8 cellular contexts compared by ENCODE assay signal in genomic region chr3:10164546-10165393, GRCh38. TPM values are rescaled to one million over a fixed set of nuclear protein-coding genes. Genes with fewer than 3 reads are reported as not detected.
A peak's percentile ranks its signal among the peaks of the same experiment; 100 is the strongest.
DNase-seq lines count a peak whose midpoint lies in the region; ATAC-seq, FAIRE-seq and TF ChIP-seq lines count a peak whose summit lies in the region.

TSS of gene IRAK2 (plus strand) at chr3:10164919. CDS start at chr3:10164955, 36 bp downstream.

- peak; percentile 62 for TF ChIP-seq CTCF in SK-N-SH (IDR thresholded peaks at IDR 0.05)
- peak; percentile 64 for TF ChIP-seq CTCF in cardiac muscle cell (IDR thresholded peaks at IDR 0.05; ENCODE audit: low read depth, low read length)
- peak; percentile 92 to 98 (median 97) for TF ChIP-seq CTCF in pancreas (IDR thresholded peaks at IDR 0.05)
- TF ChIP-seq CTCF in transverse colon (IDR thresholded peaks at IDR 0.05): peak; percentile 67 to 99 (median 98)

- H3K36me3 ChIP-seq in SK-N-SH (replicated peaks in 1 of 2; ENCODE audit: control insufficient read depth in 1 of 2, insufficient read depth in 2 of 2, low read length in 1 of 2) (peaks cover 0 to 20% of the 10 kb centered on the region in 2 experiments), cardiac muscle cell (no peaks in the 10 kb centered on the region), pancreas (no peaks in the 10 kb centered on the region), transverse colon (no peaks in the 10 kb centered on the region)

- H3K36me3 Mint-ChIP-seq in activated naive CD8-positive, alpha-beta T cell treated with anti-CD3 and anti-CD28 coated beads, Interleukin-2, amount 10 ng/mL, durations not matched to agents 7 days and 5 days: peaks cover 6% of the 10 kb centered on the region

- H3K27ac ChIP-seq in SK-N-SH (ENCODE audit: low read depth in 2 of 2, low read length in 1 of 2) (peak within 1 kb of the TSS in 1 of 2 experiments; percentile 46; a peak in 1 of 4 replicates), cardiac muscle cell (no peak within 1 kb of the TSS), pancreas (peak within 1 kb of the TSS in 3 of 4 donors; percentile 46 to 51 (median 50)), transverse colon (peak within 1 kb of the TSS; percentile 68 to 76 (median 70))

- peak within 1 kb of the TSS; percentile 85 for H3K4me2 ChIP-seq in SK-N-SH

- intact Hi-C loops in pancreas (cut with DNase I) (no loop called here), transverse colon (cut with DNase I; ENCODE audit: low total_unique reads) (loop anchor here (10.0 kb wide), 1 partner anchor 60 kb away; no protein-coding TSS in a partner anchor)

- H3K9ac ChIP-seq in SK-N-SH: peak within 1 kb of the TSS; percentile 85

- H3K27ac Mint-ChIP-seq in activated naive CD8-positive, alpha-beta T cell treated with anti-CD3 and anti-CD28 coated beads, Interleukin-2, amount 10 ng/mL, durations not matched to agents 7 days and 5 days: no peak within 1 kb of the TSS

- H3K4me3 ChIP-seq in SK-N-SH (ENCODE audit: low read depth in 2 of 2, low read length in 1 of 2): peak within 1 kb of the TSS; percentile 70 to 98
- H3K4me3 ChIP-seq in cardiac muscle cell: peak within 1 kb of the TSS; percentile 52
- peak within 1 kb of the TSS; percentile 70 to 98 (median 80) for H3K4me3 ChIP-seq in pancreas
- peak within 1 kb of the TSS; percentile 55 to 84 (median 81) for H3K4me3 ChIP-seq in transverse colon

- H3K27me3 ChIP-seq in SK-N-SH (ENCODE audit: insufficient read depth) (no peaks in the 10 kb centered on the region), cardiac muscle cell (no peaks in the 10 kb centered on the region), pancreas (no peaks in the 10 kb centered on the region), transverse colon (no peaks in the 10 kb centered on the region)

- FAIRE-seq in pancreas (lab: Jason Lieb, UNC): no peak

- peaks cover 3% of the 10 kb centered on the region for H3K27me3 Mint-ChIP-seq in activated naive CD8-positive, alpha-beta T cell treated with anti-CD3 and anti-CD28 coated beads, Interleukin-2, amount 10 ng/mL, durations not matched to agents 7 days and 5 days

- H3K79me2 ChIP-seq in SK-N-SH (ENCODE audit: insufficient read depth): peaks cover 45% of the 10 kb centered on the region

- no peak for TF ChIP-seq RAD21 in SK-N-SH (IDR thresholded peaks at IDR 0.05; ENCODE audit: low read length)

- no peaks in the 10 kb centered on the region for H4K20me1 ChIP-seq in SK-N-SH (ENCODE audit: insufficient read depth)

- ATAC-seq in GM18868 (IDR thresholded peaks at IDR 0.05; ENCODE audit: unreplicated experiment) (peak; percentile 86), HG03108 (IDR thresholded peaks at IDR 0.05; ENCODE audit: unreplicated experiment) (peak; percentile 79), pancreas (peak; percentile 96 to 98 (median 97))
- ATAC-seq in activated naive CD8-positive, alpha-beta T cell treated with anti-CD3 and anti-CD28 coated beads, Interleukin-2, amount 10 ng/mL, durations not matched to agents 7 days and 5 days (ENCODE audit: low read depth): peak; percentile 82

- H3K4me1 Mint-ChIP-seq in activated naive CD8-positive, alpha-beta T cell treated with anti-CD3 and anti-CD28 coated beads, Interleukin-2, amount 10 ng/mL, durations not matched to agents 7 days and 5 days: peaks cover 13% of the 10 kb centered on the region

- peak within 1 kb of the TSS; percentile 75 for H3K4me3 Mint-ChIP-seq in activated naive CD8-positive, alpha-beta T cell treated with anti-CD3 and anti-CD28 coated beads, Interleukin-2, amount 10 ng/mL, durations not matched to agents 7 days and 5 days

- H3K4me1 ChIP-seq in SK-N-SH (ENCODE audit: control insufficient read depth in 1 of 2, insufficient read depth in 2 of 2, low read depth in 1 of 2, low read length in 1 of 2) (peaks cover 7 to 12% of the 10 kb centered on the region in 2 experiments; a peak in 2 of 4 replicates), cardiac muscle cell (ENCODE audit: low read depth) (no peaks in the 10 kb centered on the region), pancreas (peaks cover 0 to 3% (median 0%) of the 10 kb centered on the region in 3 donors), transverse colon (peaks cover 0 to 9% (median 6%) of the 10 kb centered on the region in 4 donors)

- peaks cover 12% of the 10 kb centered on the region for H3F3A ChIP-seq in SK-N-SH (replicated peaks; ENCODE audit: insufficient read depth)

- in situ Hi-C loops in transverse colon (cut with MboI; ENCODE audit: low pct_ligation_motif_present in 1 of 4, low pct_unique_long_range_greater_than_20kb in 1 of 4, low sequenced_read_pairs in 3 of 4): loop anchor here in 3 of 4 donors (10.0 kb wide), 2 partner anchors 50 to 60 kb away; no protein-coding TSS in a partner anchor

- DNase-seq in AG08395 (ENCODE audit: low spot score) (peak; percentile 88), SK-N-SH (peak; percentile 94), cardiac muscle cell (ENCODE audit: low read depth in 1 of 2, low spot score in 1 of 2) (peak; percentile 70 to 78), pancreas (peak; percentile 65 to 91 (median 76)), transverse colon (peak; percentile 80)
- peak; percentile 78 for DNase-seq in activated naive CD8-positive, alpha-beta T cell treated with anti-CD3 and anti-CD28 coated beads, Interleukin-2, amount 10 ng/mL, durations not matched to agents 7 days and 5 days

- POLR2A ChIA-PET in SK-N-SH (lab: Yijun Ruan, JAX): no interaction called here
- POLR2A ChIA-PET in activated naive CD8-positive, alpha-beta T cell treated with anti-CD3 and anti-CD28 coated beads, Interleukin-2, amount 10 ng/mL, durations not matched to agents 7 days and 5 days (lab: Charles Lee): interaction anchor here (0.7 kb wide), 1 partner anchor 100 kb away, joined by 3 read pairs; no protein-coding TSS in a partner anchor

- H2AFZ ChIP-seq in SK-N-SH (ENCODE audit: low read depth): peak within 1 kb of the TSS; percentile 91

- H3K9me2 ChIP-seq in SK-N-SH: no peaks in the 10 kb centered on the region

- H3K9me3 Mint-ChIP-seq in activated naive CD8-positive, alpha-beta T cell treated with anti-CD3 and anti-CD28 coated beads, Interleukin-2, amount 10 ng/mL, durations not matched to agents 7 days and 5 days: peaks cover 5% of the 10 kb centered on the region

- no peak for TF ChIP-seq EP300 in SK-N-SH (IDR thresholded peaks at IDR 0.05; ENCODE audit: borderline replicate concordance in 1 of 2, low read depth in 1 of 2, low read length in 1 of 2)
- no peak for TF ChIP-seq EP300 in transverse colon (IDR thresholded peaks at IDR 0.05; ENCODE audit: low read depth)

- H3K9me3 ChIP-seq in SK-N-SH (no peaks in the 10 kb centered on the region), cardiac muscle cell (ENCODE audit: low read depth) (no peaks in the 10 kb centered on the region), pancreas (no peaks in the 10 kb centered on the region), transverse colon (peaks cover 0 to 5% of the 10 kb centered on the region in 2 donors)

- WGBS in SK-N-SH (ENCODE audit: low lambda C conversion rate): 0% methylated on average over 27 of the region's 76 CpGs
- 2 to 3% methylated on average over 49 to 76 of the region's 76 CpGs for WGBS in pancreas, 2 donors
- 3% methylated on average over 74 of the region's 76 CpGs; no CpG with 5 or more reads in 1 of the 2 donors for WGBS in transverse colon (ENCODE audit: low coverage in 1 of 2), 2 donors

- CTCF ChIA-PET in SK-N-SH (lab: Yijun Ruan, JAX): interaction anchor here (0.8 to 2.1 kb wide), 10 partner anchors 9 to 128 kb away, joined by 3 to 6 read pairs (median 4); partner anchors contain the start of gene GHRL

- peak; percentile 29 for TF ChIP-seq POLR2A in transverse colon (IDR thresholded peaks at IDR 0.05)

TF ChIP-seq in SK-N-SH, 30 proteins besides CTCF, POLR2A, EP300 and RAD21 (continues in another document):
- TF ChIP-seq USF2 (IDR thresholded peaks at IDR 0.05; ENCODE audit: borderline replicate concordance, low read depth, low read length): no peak
- peak; percentile 48 for TF ChIP-seq MAX (IDR thresholded peaks at IDR 0.05; ENCODE audit: low read depth)
- no peak for TF ChIP-seq ELF1 (IDR thresholded peaks at IDR 0.05)
- no peak for TF ChIP-seq EZH2phosphoT487 (IDR thresholded peaks at IDR 0.05; ENCODE audit: borderline replicate concordance, low read depth)
- TF ChIP-seq RXRA (IDR thresholded peaks at IDR 0.05; ENCODE audit: borderline replicate concordance, low read depth): no peak
- TF ChIP-seq JUND (IDR thresholded peaks at IDR 0.05): no peak
- no peak for TF ChIP-seq NFIC (IDR thresholded peaks at IDR 0.05; ENCODE audit: borderline replicate concordance)
- TF ChIP-seq YY1 (IDR thresholded peaks at IDR 0.05; ENCODE audit: low read depth): no peak
- peak; percentile 55 for TF ChIP-seq POLR2AphosphoS5 (IDR thresholded peaks at IDR 0.05; ENCODE audit: low read depth, low read length)
- no peak for TF ChIP-seq FOXJ3 (CRISPR knock-in tag; IDR thresholded peaks at IDR 0.05)
- TF ChIP-seq NRF1 (IDR thresholded peaks at IDR 0.05; ENCODE audit: low read depth, low read length): no peak
- 0 out of 2 replicates have a peak, but pooled peaks have one; percentile 6 for TF ChIP-seq SMC3 (IDR thresholded peaks at IDR 0.05; ENCODE audit: low read depth, low read length)
- no peak for TF ChIP-seq GABPA (IDR thresholded peaks at IDR 0.05; ENCODE audit: low read depth)

RNA-seq across cellular contexts. Expression of gene IRAK2, which starts in this region (rescaled TPM):
- polyA plus RNA-seq in SK-N-SH (2012; rRNA removed) (7.7 and 8.6 TPM in 2 replicates), cardiac muscle cell (1.1 TPM in 2 replicates), pancreas (1 to 10 TPM; 1.2 to 1.3 TPM)
- polyA plus RNA-seq in SK-N-SH (2012; cell fraction: cytosol; rRNA removed): 5.4 and 6.5 TPM in 2 replicates
- polyA plus RNA-seq in SK-N-SH (2012; cell fraction: nucleus; rRNA removed): 6.6 and 7.6 TPM in 2 replicates
- 1 to 10 TPM; 3.5 to 3.7 TPM for total RNA-seq in activated naive CD8-positive, alpha-beta T cell treated with anti-CD3 and anti-CD28 coated beads, Interleukin-2, amount 10 ng/mL, durations not matched to agents 7 days and 5 days
- total RNA-seq in cardiac muscle cell (1.1 and 2.1 TPM in 2 replicates), pancreas (1 to 10 TPM in 3 of 6 donors, under 1 TPM in 3; 0.74 to 5.4 (median 1.1) TPM), transverse colon (1 to 10 TPM in 3 of 4 donors, under 1 TPM in 1; 0.20 to 4.9 (median 3.4) TPM)
